ENCODE assay signal across 21 cellular contexts in genomic region chr3:188557230-188557629, GRCh38.
"Had no signal": no experiment of that assay in that cellular context is flagged by ENCODE, and none has a peak within 500 bp of the region (broad histone marks: within the 10 kb centered on the region; RNA-seq: fewer than 3 reads in every experiment).

No MANE protein-coding gene starts in this region.

- H3K4me2 ChIP-seq: neural progenitor cell, smooth muscle cell had no signal

- H3K4me3 Mint-ChIP-seq: naive thymus-derived CD8-positive, alpha-beta T cell; neural progenitor cell; stimulated activated effector memory CD8-positive, alpha-beta T cell treated with anti-CD3 and anti-CD28 coated beads, Interleukin-12 subunit alpha, Interleukin-12 subunit beta, amount 100 ng/mL, for 72 hours; type B pancreatic cell had no signal

- H3K27ac ChIP-seq: colonic mucosa, esophagus squamous epithelium, heart left ventricle, neural progenitor cell, ovary, suprapubic skin, thyroid gland, uterus had no signal

- H3K27me3 ChIP-seq: colonic mucosa, esophagus squamous epithelium, heart left ventricle, neural progenitor cell, ovary, suprapubic skin, thyroid gland, uterus had no signal

- H3K4me1 ChIP-seq: colonic mucosa, neural progenitor cell, thyroid gland had no signal

- H3K4me1 Mint-ChIP-seq: neural progenitor cell had no signal

- ATAC-seq: heart left ventricle; naive thymus-derived CD8-positive, alpha-beta T cell; right cardiac atrium; stimulated activated effector memory CD8-positive, alpha-beta T cell treated with anti-CD3 and anti-CD28 coated beads, Interleukin-12 subunit alpha, Interleukin-12 subunit beta, amount 100 ng/mL, for 72 hours; stimulated activated naive CD8-positive, alpha-beta T cell treated with anti-CD3 and anti-CD28 coated beads, Interleukin-15, Interleukin-2, amounts not matched to agents 100 U/mL and 50 U/mL, for 24 hours had no signal

- DNase-seq: colonic mucosa; esophagus squamous epithelium; foreskin melanocyte; heart left ventricle; hippocampal formation; kidney glomerular epithelial cell; mesendoderm; naive thymus-derived CD8-positive, alpha-beta T cell; nucleus accumbens; ovary; right cardiac atrium; stimulated activated CD4-positive, alpha-beta T cell treated with anti-CD3 and anti-CD28 coated beads, Interleukin-4, amount 100 ng/mL, for 1 hour; stimulated activated CD8-positive, alpha-beta memory T cell treated with anti-CD3 and anti-CD28 coated beads, Interleukin-4, amount 100 ng/mL, for 48 hours; stimulated activated naive CD8-positive, alpha-beta T cell treated with anti-CD3 and anti-CD28 coated beads, Interleukin-15, Interleukin-2, amounts not matched to agents 100 U/mL and 50 U/mL, for 24 hours; thyroid gland; uterus had no signal

- H3K9ac ChIP-seq: neural progenitor cell had no signal

- H3K36me3 ChIP-seq: colonic mucosa, esophagus squamous epithelium, heart left ventricle, neural progenitor cell, ovary, suprapubic skin, thyroid gland, uterus had no signal

- H3K27me3 Mint-ChIP-seq: naive thymus-derived CD8-positive, alpha-beta T cell; type B pancreatic cell had no signal

- H2AFZ ChIP-seq: neural progenitor cell had no signal

- H3K9me3 ChIP-seq: colonic mucosa, esophagus squamous epithelium, heart left ventricle, ovary, suprapubic skin, thyroid gland, uterus had no signal

- H3K4me3 ChIP-seq: colonic mucosa, esophagus squamous epithelium, heart left ventricle, neural progenitor cell, ovary, smooth muscle cell, suprapubic skin, thyroid gland, uterus had no signal

- H3K27ac Mint-ChIP-seq: naive thymus-derived CD8-positive, alpha-beta T cell; neural progenitor cell; stimulated activated effector memory CD8-positive, alpha-beta T cell treated with anti-CD3 and anti-CD28 coated beads, Interleukin-12 subunit alpha, Interleukin-12 subunit beta, amount 100 ng/mL, for 72 hours; type B pancreatic cell had no signal

- H3K9me3 Mint-ChIP-seq: naive thymus-derived CD8-positive, alpha-beta T cell; neural progenitor cell; stimulated activated effector memory CD8-positive, alpha-beta T cell treated with anti-CD3 and anti-CD28 coated beads, Interleukin-12 subunit alpha, Interleukin-12 subunit beta, amount 100 ng/mL, for 72 hours; type B pancreatic cell had no signal

- H3K36me3 Mint-ChIP-seq: neural progenitor cell; stimulated activated effector memory CD8-positive, alpha-beta T cell treated with anti-CD3 and anti-CD28 coated beads, Interleukin-12 subunit alpha, Interleukin-12 subunit beta, amount 100 ng/mL, for 72 hours had no signal
